Comparison of ENCODE assay signal across 23 cellular contexts in genomic region chr6:44182911-44183390, GRCh38. TPM values are rescaled to one million over a fixed set of nuclear protein-coding genes. Genes with fewer than 3 reads are reported as not detected.
DNase-seq lines count a peak whose midpoint lies in the region; ATAC-seq, FAIRE-seq and TF ChIP-seq lines count a peak whose summit lies in the region.
"Had no signal": no experiment of that assay in that cellular context is flagged by ENCODE, and none has a peak within 500 bp of the region (broad histone marks: within the 10 kb centered on the region; RNA-seq: fewer than 3 reads in every experiment).

No MANE protein-coding gene starts in this region.

- H4K8ac ChIP-seq in H1 (ENCODE audit: extremely low read depth, insufficient read depth, low read length) = no peak overlapping the region
- no peak overlapping the region for H4K8ac ChIP-seq in trophoblast cell (ENCODE audit: low read depth, low read length)

- H2BK20ac ChIP-seq in H1 (ENCODE audit: low read length) = 0 out of 2 replicates have a peak overlapping the region, but pooled peaks have one; percentile 25

- no peak overlapping the region for H4K12ac ChIP-seq in trophoblast cell (ENCODE audit: low read depth, low read length)

- TF ChIP-seq CTCF in H1 (IDR thresholded peaks at IDR 0.05; ENCODE audit: control extremely low read depth in 1 of 3, insufficient read depth in 1 of 3, low read depth in 1 of 3, low read length in 3 of 3) (no peak), lower lobe of right lung (IDR thresholded peaks at IDR 0.05) (no peak), left lung (IDR thresholded peaks at IDR 0.05) (no peak)

- TF ChIP-seq EP300 in H1 (IDR thresholded peaks at IDR 0.05; ENCODE audit: borderline replicate concordance in 1 of 2, low read depth in 2 of 2, low read length in 2 of 2) = no peak

- H3K27me3 ChIP-seq in H1 (replicated peaks in 1 of 4; ENCODE audit: control insufficient read depth in 3 of 4, extremely low read depth in 1 of 4, insufficient read depth in 3 of 4, low read length in 3 of 4) (no peaks in the 10 kb centered on the region), lower lobe of right lung (ENCODE audit: low read depth) (no peaks in the 10 kb centered on the region), trophoblast cell (ENCODE audit: insufficient read depth, low read length) (no peaks in the 10 kb centered on the region), left lung (no peaks in the 10 kb centered on the region)

- peaks cover 10% of the 10 kb centered on the region; the same call in 1 of the 2 replicates for H3K23me2 ChIP-seq in H1 (ENCODE audit: low read depth, low read length)

- no peak overlapping the region for H3K9ac ChIP-seq in H1 (replicated peaks in 1 of 4; ENCODE audit: extremely low read depth in 1 of 4, low read depth in 3 of 4, low read length in 3 of 4)
- no peak overlapping the region for H3K9ac ChIP-seq in trophoblast cell (ENCODE audit: low read length)

- FAIRE-seq in H1 (lab: Jason Lieb, UNC) = no peak
- FAIRE-seq in GM19239 (lab: Jason Lieb, UNC) = no peak
- FAIRE-seq: GM12891, GM18507 had no signal

- H2BK120ac ChIP-seq in H1 (replicated peaks; ENCODE audit: low read depth, low read length) = no peak overlapping the region
- no peak overlapping the region for H2BK120ac ChIP-seq in trophoblast cell (ENCODE audit: insufficient read depth, low read length, poor library complexity)

- no peak for TF ChIP-seq POLR2A in H1 (IDR thresholded peaks at IDR 0.05; ENCODE audit: control extremely low read depth in 1 of 2, low read depth in 2 of 2, low read length in 2 of 2)

- H2AFZ ChIP-seq in H1 (ENCODE audit: low read length) (no peak overlapping the region), trophoblast cell (ENCODE audit: insufficient read depth, low read length, poor library complexity) (no peak overlapping the region)

- TF ChIP-seq RAD21 in H1 (IDR thresholded peaks at IDR 0.05 in 1 of 2, conservative IDR thresholded peaks at IDR 0.05 in 1 of 2; ENCODE audit: low read depth in 2 of 2, low read length in 2 of 2) = no peak

- H3K4me3 ChIP-seq in H1 (ENCODE audit: extremely low read depth in 1 of 4, insufficient read depth in 2 of 4, low read depth in 3 of 4, low read length in 4 of 4) (no peak overlapping the region), lower lobe of right lung (no peak overlapping the region), trophoblast cell (ENCODE audit: low read depth, low read length) (no peak overlapping the region), left lung (no peak overlapping the region)

- no peak overlapping the region for H3K23ac ChIP-seq in H1 (ENCODE audit: insufficient read length)
- no peak overlapping the region for H3K23ac ChIP-seq in trophoblast cell (ENCODE audit: low read length)

- peak overlapping the region; percentile 67; the same call in 1 of the 2 replicates for H2BK15ac ChIP-seq in H1 (ENCODE audit: low read length)

- 96% methylated on average over 4 of the region's 4 CpGs; no CpG with 5 or more reads in 1 of the 2 experiments for WGBS in H1 (ENCODE audit: extremely low coverage in 1 of 2, insufficient coverage in 1 of 2, insufficient read length in 1 of 2, insufficient replicate concordance in 2 of 2, low coverage in 1 of 2, low lambda C conversion rate in 2 of 2, missing lambda C conversion rate in 1 of 2), 2 experiments
- WGBS in trophoblast cell (ENCODE audit: extremely low coverage, insufficient coverage, insufficient read length) = no CpG with 5 or more reads among the region's 4 CpGs

- H3K27ac ChIP-seq in H1 (ENCODE audit: low read depth, low read length) = no peak overlapping the region
- no peak overlapping the region for H3K27ac ChIP-seq in lower lobe of right lung
- H3K27ac ChIP-seq in trophoblast cell (ENCODE audit: low read depth, low read length) = no peak overlapping the region
- no peak overlapping the region for H3K27ac ChIP-seq in left lung

- no peak overlapping the region for H2BK5ac ChIP-seq in H1 (ENCODE audit: low read depth, low read length)
- H2BK5ac ChIP-seq in trophoblast cell (ENCODE audit: low read depth, low read length, poor library complexity) = no peak overlapping the region

- H3K14ac ChIP-seq in H1 (ENCODE audit: insufficient read length) = no peak overlapping the region
- no peak overlapping the region for H3K14ac ChIP-seq in trophoblast cell (ENCODE audit: low read length)

- no peak overlapping the region for H3K18ac ChIP-seq in H1 (ENCODE audit: extremely low read depth, low read length)
- H3K18ac ChIP-seq in trophoblast cell (ENCODE audit: low read length) = no peak overlapping the region

- no peaks in the 10 kb centered on the region for H3K79me1 ChIP-seq in H1 (ENCODE audit: low read depth, low read length)
- H3K79me1 ChIP-seq in trophoblast cell (ENCODE audit: low read length) = peaks cover 20% of the 10 kb centered on the region

- no peak overlapping the region for H3K56ac ChIP-seq in H1 (replicated peaks; ENCODE audit: insufficient read length, low read depth, low read length)

- POLR2A ChIA-PET in H1 (lab: Charles Lee; ENCODE audit: partially characterized antibody) = interaction anchor here (0.6 to 2.7 kb wide), 8 partner anchors 11 to 552 kb away, joined by 3 to 11 read pairs (median 4); no protein-coding TSS in a partner anchor

- H3K4me2 ChIP-seq in H1 (ENCODE audit: insufficient read depth in 1 of 2, low read depth in 2 of 2, low read length in 2 of 2) = no peak overlapping the region
- no peak overlapping the region for H3K4me2 ChIP-seq in trophoblast cell (ENCODE audit: low read length)

- H3K4ac ChIP-seq in H1 (replicated peaks; ENCODE audit: insufficient read length, low read depth, low read length) = no peak overlapping the region
- H3K4ac ChIP-seq in trophoblast cell (ENCODE audit: low read depth, low read length) = no peak overlapping the region

- intact Hi-C loops in lower lobe of right lung (cut with DNase I) (no loop called here), left lung (cut with DNase I) (no loop called here)

- no peak overlapping the region for H4K91ac ChIP-seq in H1 (replicated peaks; ENCODE audit: insufficient read length, low read length)
- H4K91ac ChIP-seq in trophoblast cell (ENCODE audit: low read depth, low read length) = no peak overlapping the region

- no peak for ATAC-seq in lower lobe of right lung
- no peak for ATAC-seq in left lung
- ATAC-seq in GM21529 (IDR thresholded peaks at IDR 0.05; ENCODE audit: unreplicated experiment) = no peak
- ATAC-seq: HCT116 had no signal

- peak overlapping the region; percentile 64; the same call in 1 of the 2 replicates for H2BK12ac ChIP-seq in H1 (ENCODE audit: low read depth, low read length)
- no peak overlapping the region for H2BK12ac ChIP-seq in trophoblast cell (ENCODE audit: low read length)

- CTCF ChIA-PET in H1 (lab: Charles Lee; ENCODE audit: partially characterized antibody) = interaction anchor here (0.7 to 6.5 kb wide), 7 partner anchors 10 to 85 kb away, joined by 3 to 34 read pairs (median 7); no protein-coding TSS in a partner anchor

- no peaks in the 10 kb centered on the region for H3K36me3 ChIP-seq in H1 (ENCODE audit: control insufficient read depth in 2 of 4, insufficient read depth in 4 of 4, low read length in 3 of 4)
- H3K36me3 ChIP-seq in lower lobe of right lung = no peaks in the 10 kb centered on the region
- H3K36me3 ChIP-seq in trophoblast cell (ENCODE audit: control insufficient read depth in 1 of 2, insufficient read depth in 2 of 2, low read length in 2 of 2) = no peaks in the 10 kb centered on the region
- no peaks in the 10 kb centered on the region for H3K36me3 ChIP-seq in left lung

- H4K5ac ChIP-seq in H1 (ENCODE audit: insufficient read length, low read depth, low read length) = no peak overlapping the region

- H3K4me1 ChIP-seq in H1 (replicated peaks in 1 of 4; ENCODE audit: control insufficient read depth in 3 of 4, insufficient read depth in 4 of 4, low read length in 3 of 4) (peaks cover 2 to 10% (median 5%) of the 10 kb centered on the region in 4 experiments; a peak in 6 of 7 replicates), lower lobe of right lung (no peaks in the 10 kb centered on the region), trophoblast cell (ENCODE audit: control insufficient read depth in 1 of 2, insufficient read depth in 2 of 2, low read length in 2 of 2) (peaks cover 13 to 23% of the 10 kb centered on the region in 2 experiments), left lung (no peaks in the 10 kb centered on the region)

- DNase-seq in H1 (ENCODE audit: low read depth in 1 of 2, low spot score in 2 of 2) = no peak
- DNase-seq in lower lobe of right lung = peak; percentile 11
- peak; percentile 91 to 93 for DNase-seq in trophoblast cell
- no peak for DNase-seq in GM19239 (ENCODE audit: insufficient read length, low spot score)
- DNase-seq in left lung = no peak
- DNase-seq: C1 segment of cervical spinal cord; Calu3; CD4-positive, alpha-beta memory T cell; COR-L47; DMS53; DMS79 treated with DMSO at 0.1 percent for 48 hours; GF-D8; GOT3; H9 had no signal

- H4K20me1 ChIP-seq in H1 (replicated peaks in 1 of 2; ENCODE audit: control insufficient read depth in 1 of 2, insufficient read depth in 2 of 2, low read length in 2 of 2) = no peaks in the 10 kb centered on the region

- no peaks in the 10 kb centered on the region for H3K9me3 ChIP-seq in H1 (ENCODE audit: insufficient read depth in 2 of 2, low read depth in 1 of 2, low read length in 1 of 2)
- no peaks in the 10 kb centered on the region for H3K9me3 ChIP-seq in lower lobe of right lung
- no peaks in the 10 kb centered on the region for H3K9me3 ChIP-seq in trophoblast cell (ENCODE audit: insufficient read depth, low read depth, low read length)
- H3K9me3 ChIP-seq in left lung = no peaks in the 10 kb centered on the region

- H2AK5ac ChIP-seq in H1 (ENCODE audit: low read depth, low read length) (peak overlapping the region; percentile 28; the same call in 1 of the 2 replicates), trophoblast cell (ENCODE audit: low read length) (no peak overlapping the region)

- H3K79me2 ChIP-seq in H1 (ENCODE audit: control insufficient read depth in 1 of 2, insufficient read depth in 2 of 2, low read length in 2 of 2) (no peaks in the 10 kb centered on the region), trophoblast cell (ENCODE audit: control insufficient read depth, insufficient read depth, low read length, poor library complexity) (no peaks in the 10 kb centered on the region)

RNA-seq across cellular contexts. Expression of gene CAPN11, which starts 24.3 kb away (rescaled TPM):
- 0.97 and 1.2 TPM in 2 replicates for total RNA-seq in H1 (2021; fragmentation: NEBNext Ultra II Directional; extraction: Animal tissue kit (Norgen Biotek cat#: 25700))
- 0.95 and 1.8 TPM in 2 replicates for polyA plus RNA-seq in H1 (2011; rRNA removed)
- 1.4 TPM for polyA plus RNA-seq in H1 (2011; cell fraction: cytosol; rRNA removed)
- 7.7 TPM for polyA plus RNA-seq in H1 (2011; cell fraction: nucleus; rRNA removed)
- polyA plus RNA-seq in H1 (2012, experiment 1 of 2) = 1.0 to 1.9 TPM (median 1.2 TPM) in 4 replicates
- polyA plus RNA-seq in H1 (2012, experiment 2 of 2) = 0.92 TPM
- 1.2 TPM for polyA plus RNA-seq in H1 (2013, experiment 1 of 2)
- 0.99 TPM for polyA plus RNA-seq in H1 (2013, experiment 2 of 2)
- 1.0 and 1.2 TPM in 2 replicates for polyA minus RNA-seq in H1 (2011; rRNA and poly(A)+ RNA removed)
- polyA minus RNA-seq in H1 (2011; cell fraction: cytosol; rRNA and poly(A)+ RNA removed) = 1.2 TPM
- 1.3 TPM for polyA minus RNA-seq in H1 (2011; cell fraction: nucleus; rRNA and poly(A)+ RNA removed)
- total RNA-seq in lower lobe of right lung (0.27 TPM), left lung (under 1 TPM; 0.23 to 0.29 TPM)
- polyA plus RNA-seq in trophoblast cell (2013) = 0.06 and 0.07 TPM in 2 replicates
- total RNA-seq: A172; A673; Calu3; CD4-positive, alpha-beta memory T cell; Daoy; G401 had no signal
- polyA plus RNA-seq: CD4-positive, alpha-beta memory T cell had no signal

RNA-seq across cellular contexts. Expression of gene MYMX, which starts 33.8 kb away (rescaled TPM):
- 4.7 and 5.2 TPM in 2 replicates for total RNA-seq in H1 (2021; fragmentation: NEBNext Ultra II Directional; extraction: Animal tissue kit (Norgen Biotek cat#: 25700))
- 5.3 and 6.9 TPM in 2 replicates for polyA plus RNA-seq in H1 (2011; rRNA removed)
- polyA plus RNA-seq in H1 (2011; cell fraction: cytosol; rRNA removed) = 6.9 TPM
- 8.2 TPM for polyA plus RNA-seq in H1 (2011; cell fraction: nucleus; rRNA removed)
- 7.5 to 8.9 TPM (median 7.9 TPM) in 4 replicates for polyA plus RNA-seq in H1 (2012, experiment 1 of 2)
- 9.3 TPM for polyA plus RNA-seq in H1 (2012, experiment 2 of 2)
- 10.1 TPM for polyA plus RNA-seq in H1 (2013, experiment 1 of 2)
- 10.6 TPM for polyA plus RNA-seq in H1 (2013, experiment 2 of 2)
- 3.2 and 3.8 TPM in 2 replicates for polyA minus RNA-seq in H1 (2011; rRNA and poly(A)+ RNA removed)
- 5.0 TPM for polyA minus RNA-seq in H1 (2011; cell fraction: cytosol; rRNA and poly(A)+ RNA removed)
- polyA minus RNA-seq in H1 (2011; cell fraction: nucleus; rRNA and poly(A)+ RNA removed) = 5.1 TPM
- not detected for total RNA-seq in lower lobe of right lung
- polyA plus RNA-seq in trophoblast cell (2013) = 0.37 and 0.41 TPM in 2 replicates
- under 1 TPM in 1 of 2 donors, not detected in 1; 0.34 TPM for total RNA-seq in left lung
- total RNA-seq: A172; A673; Calu3; CD4-positive, alpha-beta memory T cell; Daoy had no signal
- polyA plus RNA-seq: BJ; CD4-positive, alpha-beta memory T cell had no signal

RNA-seq across cellular contexts. Expression of gene SLC29A1, which starts 40.4 kb away (rescaled TPM):
- 187 and 196 TPM in 2 replicates for total RNA-seq in H1 (2021; fragmentation: NEBNext Ultra II Directional; extraction: Animal tissue kit (Norgen Biotek cat#: 25700))
- polyA plus RNA-seq in H1 (2011; rRNA removed) = 558 and 626 TPM in 2 replicates
- polyA plus RNA-seq in H1 (2011; cell fraction: cytosol; rRNA removed) = 409 TPM
- polyA plus RNA-seq in H1 (2011; cell fraction: nucleus; rRNA removed) = 636 TPM
- 210 to 268 TPM (median 256 TPM) in 4 replicates for polyA plus RNA-seq in H1 (2012, experiment 1 of 2)
- polyA plus RNA-seq in H1 (2012, experiment 2 of 2) = 267 TPM
- 396 TPM for polyA plus RNA-seq in H1 (2013, experiment 1 of 2)
- polyA plus RNA-seq in H1 (2013, experiment 2 of 2) = 418 TPM
- 456 and 664 TPM in 2 replicates for polyA minus RNA-seq in H1 (2011; rRNA and poly(A)+ RNA removed)
- 124 TPM for polyA minus RNA-seq in H1 (2011; cell fraction: cytosol; rRNA and poly(A)+ RNA removed)
- polyA minus RNA-seq in H1 (2011; cell fraction: nucleus; rRNA and poly(A)+ RNA removed) = 168 TPM
- total RNA-seq in lower lobe of right lung (36.2 TPM), left lung (10 to 100 TPM; 46.8 to 48.2 TPM)
- 99.2 and 101 TPM in 2 replicates for polyA plus RNA-seq in trophoblast cell (2013)

RNA-seq across cellular contexts. Expression of gene TMEM63B, which starts 55.6 kb away (rescaled TPM):
- 60.5 and 61.1 TPM in 2 replicates for total RNA-seq in H1 (2021; fragmentation: NEBNext Ultra II Directional; extraction: Animal tissue kit (Norgen Biotek cat#: 25700))
- polyA plus RNA-seq in H1 (2011; rRNA removed) = 96.8 and 110 TPM in 2 replicates
- polyA plus RNA-seq in H1 (2011; cell fraction: cytosol; rRNA removed) = 71.4 TPM
- polyA plus RNA-seq in H1 (2011; cell fraction: nucleus; rRNA removed) = 196 TPM
- 37.4 to 68.7 TPM (median 63.1 TPM) in 4 replicates for polyA plus RNA-seq in H1 (2012, experiment 1 of 2)
- polyA plus RNA-seq in H1 (2012, experiment 2 of 2) = 49.0 TPM
- 64.8 TPM for polyA plus RNA-seq in H1 (2013, experiment 1 of 2)
- polyA plus RNA-seq in H1 (2013, experiment 2 of 2) = 66.3 TPM
- 116 and 125 TPM in 2 replicates for polyA minus RNA-seq in H1 (2011; rRNA and poly(A)+ RNA removed)
- polyA minus RNA-seq in H1 (2011; cell fraction: cytosol; rRNA and poly(A)+ RNA removed) = 46.4 TPM
- polyA minus RNA-seq in H1 (2011; cell fraction: nucleus; rRNA and poly(A)+ RNA removed) = 41.6 TPM
- total RNA-seq in lower lobe of right lung (99.2 TPM), left lung (100 to 1,000 TPM in 1 of 2 donors, 10 to 100 TPM in 1; 79.9 to 186 TPM)
- polyA plus RNA-seq in trophoblast cell (2013) = 36.4 and 36.9 TPM in 2 replicates

RNA-seq across cellular contexts. Expression of gene MRPL14, which starts 55.7 kb away (rescaled TPM):
- 81.8 and 82.0 TPM in 2 replicates for total RNA-seq in H1 (2021; fragmentation: NEBNext Ultra II Directional; extraction: Animal tissue kit (Norgen Biotek cat#: 25700))
- 97.1 and 105 TPM in 2 replicates for polyA plus RNA-seq in H1 (2011; rRNA removed)
- 93.0 TPM for polyA plus RNA-seq in H1 (2011; cell fraction: cytosol; rRNA removed)
- polyA plus RNA-seq in H1 (2011; cell fraction: nucleus; rRNA removed) = 84.9 TPM
- 102 to 123 TPM (median 115 TPM) in 4 replicates for polyA plus RNA-seq in H1 (2012, experiment 1 of 2)
- 122 TPM for polyA plus RNA-seq in H1 (2012, experiment 2 of 2)
- 81.1 TPM for polyA plus RNA-seq in H1 (2013, experiment 1 of 2)
- polyA plus RNA-seq in H1 (2013, experiment 2 of 2) = 86.4 TPM
- polyA minus RNA-seq in H1 (2011; rRNA and poly(A)+ RNA removed) = 32.7 and 33.0 TPM in 2 replicates
- 28.1 TPM for polyA minus RNA-seq in H1 (2011; cell fraction: cytosol; rRNA and poly(A)+ RNA removed)
- polyA minus RNA-seq in H1 (2011; cell fraction: nucleus; rRNA and poly(A)+ RNA removed) = 20.0 TPM
- total RNA-seq in lower lobe of right lung (83.9 TPM), left lung (100 to 1,000 TPM in 1 of 2 donors, 10 to 100 TPM in 1; 85.5 to 100 TPM)
- polyA plus RNA-seq in trophoblast cell (2013) = 79.2 and 82.1 TPM in 2 replicates

Comparison
In these comparisons a context has a peak if more than half of its experiments do, and no peak if none do; other contexts are left out.
1. DNase-seq: peak in lower lobe of right lung (single experiment) and trophoblast cell (2 of 2); none in H1 (0 of 2), GM19239 (single experiment) and left lung (0 of 2).